In the genomic region with DNA sequence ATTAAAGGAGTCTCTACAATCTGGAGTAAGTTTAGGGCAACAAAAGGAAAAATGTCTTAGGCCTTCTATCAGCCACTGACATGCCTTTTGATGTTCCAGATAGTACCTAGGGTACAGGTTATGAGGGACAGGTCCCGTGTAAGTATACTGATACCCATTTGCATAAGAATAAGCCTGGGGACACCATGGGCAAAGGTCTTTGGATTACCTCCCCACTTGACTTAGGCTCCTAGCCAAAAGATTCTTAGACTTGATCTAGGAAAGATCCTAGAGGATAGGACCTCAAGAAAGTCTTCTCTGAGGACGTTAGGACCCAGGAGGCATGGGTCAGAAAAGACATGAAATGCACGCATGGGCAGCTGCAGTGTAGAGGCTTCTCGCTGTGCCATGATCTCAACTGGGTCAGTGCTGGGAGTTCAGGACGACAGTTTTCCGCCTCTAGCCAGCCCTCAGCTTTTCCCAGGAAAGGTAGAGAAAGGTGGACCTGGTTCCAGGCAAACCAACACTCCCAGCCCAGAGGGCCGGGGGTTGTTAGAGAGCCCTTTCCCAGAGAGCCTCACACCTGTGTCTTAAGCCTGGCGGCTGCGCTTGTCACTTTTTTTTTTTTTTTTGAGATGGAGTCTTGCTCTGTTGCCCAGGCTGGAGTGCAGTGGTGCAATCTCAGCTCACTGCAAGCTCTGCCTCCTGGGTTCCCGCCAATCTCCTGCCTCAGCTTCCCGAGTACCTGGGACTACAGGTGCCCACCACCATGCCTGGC, we compare ENCODE assay signal across 1 cellular context.
TF ChIP-seq lines count a peak whose summit lies in the region.

No MANE protein-coding gene starts in this region.

TF ChIP-seq in GM23338, 12 proteins besides CTCF, POLR2A, EP300 and RAD21:
- TF ChIP-seq, protein P1, sequence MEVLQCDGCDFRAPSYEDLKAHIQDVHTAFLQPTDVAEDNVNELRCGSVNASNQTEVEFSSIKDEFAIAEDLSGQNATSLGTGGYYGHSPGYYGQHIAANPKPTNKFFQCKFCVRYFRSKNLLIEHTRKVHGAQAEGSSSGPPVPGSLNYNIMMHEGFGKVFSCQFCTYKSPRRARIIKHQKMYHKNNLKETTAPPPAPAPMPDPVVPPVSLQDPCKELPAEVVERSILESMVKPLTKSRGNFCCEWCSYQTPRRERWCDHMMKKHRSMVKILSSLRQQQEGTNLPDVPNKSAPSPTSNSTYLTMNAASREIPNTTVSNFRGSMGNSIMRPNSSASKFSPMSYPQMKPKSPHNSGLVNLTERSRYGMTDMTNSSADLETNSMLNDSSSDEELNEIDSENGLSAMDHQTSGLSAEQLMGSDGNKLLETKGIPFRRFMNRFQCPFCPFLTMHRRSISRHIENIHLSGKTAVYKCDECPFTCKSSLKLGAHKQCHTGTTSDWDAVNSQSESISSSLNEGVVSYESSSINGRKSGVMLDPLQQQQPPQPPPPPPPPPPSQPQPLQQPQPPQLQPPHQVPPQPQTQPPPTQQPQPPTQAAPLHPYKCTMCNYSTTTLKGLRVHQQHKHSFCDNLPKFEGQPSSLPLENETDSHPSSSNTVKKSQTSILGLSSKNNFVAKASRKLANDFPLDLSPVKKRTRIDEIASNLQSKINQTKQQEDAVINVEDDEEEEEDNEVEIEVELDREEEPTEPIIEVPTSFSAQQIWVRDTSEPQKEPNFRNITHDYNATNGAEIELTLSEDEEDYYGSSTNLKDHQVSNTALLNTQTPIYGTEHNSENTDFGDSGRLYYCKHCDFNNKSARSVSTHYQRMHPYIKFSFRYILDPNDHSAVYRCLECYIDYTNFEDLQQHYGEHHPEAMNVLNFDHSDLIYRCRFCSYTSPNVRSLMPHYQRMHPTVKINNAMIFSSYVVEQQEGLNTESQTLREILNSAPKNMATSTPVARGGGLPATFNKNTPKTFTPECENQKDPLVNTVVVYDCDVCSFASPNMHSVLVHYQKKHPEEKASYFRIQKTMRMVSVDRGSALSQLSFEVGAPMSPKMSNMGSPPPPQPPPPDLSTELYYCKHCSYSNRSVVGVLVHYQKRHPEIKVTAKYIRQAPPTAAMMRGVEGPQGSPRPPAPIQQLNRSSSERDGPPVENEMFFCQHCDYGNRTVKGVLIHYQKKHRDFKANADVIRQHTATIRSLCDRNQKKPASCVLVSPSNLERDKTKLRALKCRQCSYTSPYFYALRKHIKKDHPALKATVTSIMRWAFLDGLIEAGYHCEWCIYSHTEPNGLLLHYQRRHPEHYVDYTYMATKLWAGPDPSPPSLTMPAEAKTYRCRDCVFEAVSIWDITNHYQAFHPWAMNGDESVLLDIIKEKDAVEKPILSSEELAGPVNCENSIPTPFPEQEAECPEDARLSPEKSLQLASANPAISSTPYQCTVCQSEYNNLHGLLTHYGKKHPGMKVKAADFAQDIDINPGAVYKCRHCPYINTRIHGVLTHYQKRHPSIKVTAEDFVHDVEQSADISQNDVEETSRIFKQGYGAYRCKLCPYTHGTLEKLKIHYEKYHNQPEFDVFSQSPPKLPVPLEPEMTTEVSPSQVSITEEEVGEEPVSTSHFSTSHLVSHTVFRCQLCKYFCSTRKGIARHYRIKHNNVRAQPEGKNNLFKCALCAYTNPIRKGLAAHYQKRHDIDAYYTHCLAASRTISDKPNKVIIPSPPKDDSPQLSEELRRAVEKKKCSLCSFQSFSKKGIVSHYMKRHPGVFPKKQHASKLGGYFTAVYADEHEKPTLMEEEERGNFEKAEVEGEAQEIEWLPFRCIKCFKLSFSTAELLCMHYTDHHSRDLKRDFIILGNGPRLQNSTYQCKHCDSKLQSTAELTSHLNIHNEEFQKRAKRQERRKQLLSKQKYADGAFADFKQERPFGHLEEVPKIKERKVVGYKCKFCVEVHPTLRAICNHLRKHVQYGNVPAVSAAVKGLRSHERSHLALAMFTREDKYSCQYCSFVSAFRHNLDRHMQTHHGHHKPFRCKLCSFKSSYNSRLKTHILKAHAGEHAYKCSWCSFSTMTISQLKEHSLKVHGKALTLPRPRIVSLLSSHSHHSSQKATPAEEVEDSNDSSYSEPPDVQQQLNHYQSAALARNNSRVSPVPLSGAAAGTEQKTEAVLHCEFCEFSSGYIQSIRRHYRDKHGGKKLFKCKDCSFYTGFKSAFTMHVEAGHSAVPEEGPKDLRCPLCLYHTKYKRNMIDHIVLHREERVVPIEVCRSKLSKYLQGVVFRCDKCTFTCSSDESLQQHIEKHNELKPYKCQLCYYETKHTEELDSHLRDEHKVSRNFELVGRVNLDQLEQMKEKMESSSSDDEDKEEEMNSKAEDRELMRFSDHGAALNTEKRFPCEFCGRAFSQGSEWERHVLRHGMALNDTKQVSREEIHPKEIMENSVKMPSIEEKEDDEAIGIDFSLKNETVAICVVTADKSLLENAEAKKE (CRISPR knock-in tag; IDR thresholded peaks at IDR 0.05): no peak
- TF ChIP-seq ZNF331 (CRISPR knock-in tag; IDR thresholded peaks at IDR 0.05; ENCODE audit: low read depth) (no peak), EZH2 (IDR thresholded peaks at IDR 0.05; ENCODE audit: low read depth, unreplicated experiment) (no peak), ZNF114 (CRISPR knock-in tag; IDR thresholded peaks at IDR 0.05) (no peak), NANOG (IDR thresholded peaks at IDR 0.05; ENCODE audit: borderline replicate concordance) (no peak), STAT1 (IDR thresholded peaks at IDR 0.05; ENCODE audit: unreplicated experiment) (no peak)
- TF ChIP-seq, protein P2, sequence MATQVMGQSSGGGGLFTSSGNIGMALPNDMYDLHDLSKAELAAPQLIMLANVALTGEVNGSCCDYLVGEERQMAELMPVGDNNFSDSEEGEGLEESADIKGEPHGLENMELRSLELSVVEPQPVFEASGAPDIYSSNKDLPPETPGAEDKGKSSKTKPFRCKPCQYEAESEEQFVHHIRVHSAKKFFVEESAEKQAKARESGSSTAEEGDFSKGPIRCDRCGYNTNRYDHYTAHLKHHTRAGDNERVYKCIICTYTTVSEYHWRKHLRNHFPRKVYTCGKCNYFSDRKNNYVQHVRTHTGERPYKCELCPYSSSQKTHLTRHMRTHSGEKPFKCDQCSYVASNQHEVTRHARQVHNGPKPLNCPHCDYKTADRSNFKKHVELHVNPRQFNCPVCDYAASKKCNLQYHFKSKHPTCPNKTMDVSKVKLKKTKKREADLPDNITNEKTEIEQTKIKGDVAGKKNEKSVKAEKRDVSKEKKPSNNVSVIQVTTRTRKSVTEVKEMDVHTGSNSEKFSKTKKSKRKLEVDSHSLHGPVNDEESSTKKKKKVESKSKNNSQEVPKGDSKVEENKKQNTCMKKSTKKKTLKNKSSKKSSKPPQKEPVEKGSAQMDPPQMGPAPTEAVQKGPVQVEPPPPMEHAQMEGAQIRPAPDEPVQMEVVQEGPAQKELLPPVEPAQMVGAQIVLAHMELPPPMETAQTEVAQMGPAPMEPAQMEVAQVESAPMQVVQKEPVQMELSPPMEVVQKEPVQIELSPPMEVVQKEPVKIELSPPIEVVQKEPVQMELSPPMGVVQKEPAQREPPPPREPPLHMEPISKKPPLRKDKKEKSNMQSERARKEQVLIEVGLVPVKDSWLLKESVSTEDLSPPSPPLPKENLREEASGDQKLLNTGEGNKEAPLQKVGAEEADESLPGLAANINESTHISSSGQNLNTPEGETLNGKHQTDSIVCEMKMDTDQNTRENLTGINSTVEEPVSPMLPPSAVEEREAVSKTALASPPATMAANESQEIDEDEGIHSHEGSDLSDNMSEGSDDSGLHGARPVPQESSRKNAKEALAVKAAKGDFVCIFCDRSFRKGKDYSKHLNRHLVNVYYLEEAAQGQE (IDR thresholded peaks at IDR 0.05; ENCODE audit: unreplicated experiment): no peak
